1 cellular context compared by ENCODE assay signal in the genomic region with DNA sequence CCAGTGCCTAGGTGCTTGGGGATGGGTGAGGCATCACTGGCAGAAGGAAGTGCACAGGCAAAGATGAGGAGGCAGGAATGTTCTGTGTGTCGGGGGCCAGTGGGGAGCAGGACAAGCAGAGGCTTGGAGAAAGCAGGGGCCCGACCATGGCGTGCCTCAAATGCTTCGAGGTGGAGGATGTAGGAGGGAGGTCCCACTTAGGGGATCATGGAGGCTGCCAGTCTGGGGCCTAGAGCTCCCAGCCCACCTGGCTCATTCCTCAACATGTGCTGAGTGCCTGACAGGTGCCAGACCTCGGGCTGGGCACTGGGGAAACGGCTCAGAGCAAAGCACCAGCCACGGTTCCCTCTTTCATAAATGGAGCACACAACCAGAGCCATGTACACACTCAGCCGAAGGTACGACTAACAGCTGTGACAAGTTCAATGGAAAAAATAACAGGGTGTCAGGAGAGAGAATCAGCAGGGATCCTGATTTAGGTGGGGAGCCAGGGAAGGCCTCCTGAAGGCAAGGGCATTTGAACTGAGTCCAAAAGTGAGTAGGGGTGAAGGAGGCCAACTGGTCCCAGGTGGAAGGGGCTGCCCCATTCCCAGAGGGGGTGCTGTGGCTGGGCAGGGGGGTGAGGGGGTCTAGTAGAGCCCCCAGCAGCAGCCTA.
TF ChIP-seq lines count a peak whose summit lies in the region.

No MANE protein-coding gene starts in this region.

TF ChIP-seq in HEK293T, 16 proteins besides CTCF, POLR2A, EP300 and RAD21:
- TF ChIP-seq FOXM1 (IDR thresholded peaks at IDR 0.05; ENCODE audit: borderline replicate concordance) (no peak), L3MBTL2 (conservative IDR thresholded peaks at IDR 0.05) (no peak), FOXA1 (IDR thresholded peaks at IDR 0.05) (no peak), TARDBP (IDR thresholded peaks at IDR 0.05) (no peak), FOXK2 (IDR thresholded peaks at IDR 0.05) (no peak), HDGF (IDR thresholded peaks at IDR 0.05; ENCODE audit: borderline replicate concordance) (no peak), BHLHE40 (IDR thresholded peaks at IDR 0.05; ENCODE audit: borderline replicate concordance) (no peak), NFRKB (IDR thresholded peaks at IDR 0.05) (no peak), CTBP1 (IDR thresholded peaks at IDR 0.05; ENCODE audit: borderline replicate concordance) (no peak), SUZ12 (IDR thresholded peaks at IDR 0.05) (no peak), ZNF384 (IDR thresholded peaks at IDR 0.05) (no peak), ARNT (IDR thresholded peaks at IDR 0.05) (no peak), ELF4 (IDR thresholded peaks at IDR 0.05) (no peak), SP1 (IDR thresholded peaks at IDR 0.05) (no peak), LEF1 (IDR thresholded peaks at IDR 0.05; ENCODE audit: borderline replicate concordance) (no peak)
- TF ChIP-seq, protein P1, sequence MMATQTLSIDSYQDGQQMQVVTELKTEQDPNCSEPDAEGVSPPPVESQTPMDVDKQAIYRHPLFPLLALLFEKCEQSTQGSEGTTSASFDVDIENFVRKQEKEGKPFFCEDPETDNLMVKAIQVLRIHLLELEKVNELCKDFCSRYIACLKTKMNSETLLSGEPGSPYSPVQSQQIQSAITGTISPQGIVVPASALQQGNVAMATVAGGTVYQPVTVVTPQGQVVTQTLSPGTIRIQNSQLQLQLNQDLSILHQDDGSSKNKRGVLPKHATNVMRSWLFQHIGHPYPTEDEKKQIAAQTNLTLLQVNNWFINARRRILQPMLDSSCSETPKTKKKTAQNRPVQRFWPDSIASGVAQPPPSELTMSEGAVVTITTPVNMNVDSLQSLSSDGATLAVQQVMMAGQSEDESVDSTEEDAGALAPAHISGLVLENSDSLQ (IDR thresholded peaks at IDR 0.05) = no peak
